In the genomic region with DNA sequence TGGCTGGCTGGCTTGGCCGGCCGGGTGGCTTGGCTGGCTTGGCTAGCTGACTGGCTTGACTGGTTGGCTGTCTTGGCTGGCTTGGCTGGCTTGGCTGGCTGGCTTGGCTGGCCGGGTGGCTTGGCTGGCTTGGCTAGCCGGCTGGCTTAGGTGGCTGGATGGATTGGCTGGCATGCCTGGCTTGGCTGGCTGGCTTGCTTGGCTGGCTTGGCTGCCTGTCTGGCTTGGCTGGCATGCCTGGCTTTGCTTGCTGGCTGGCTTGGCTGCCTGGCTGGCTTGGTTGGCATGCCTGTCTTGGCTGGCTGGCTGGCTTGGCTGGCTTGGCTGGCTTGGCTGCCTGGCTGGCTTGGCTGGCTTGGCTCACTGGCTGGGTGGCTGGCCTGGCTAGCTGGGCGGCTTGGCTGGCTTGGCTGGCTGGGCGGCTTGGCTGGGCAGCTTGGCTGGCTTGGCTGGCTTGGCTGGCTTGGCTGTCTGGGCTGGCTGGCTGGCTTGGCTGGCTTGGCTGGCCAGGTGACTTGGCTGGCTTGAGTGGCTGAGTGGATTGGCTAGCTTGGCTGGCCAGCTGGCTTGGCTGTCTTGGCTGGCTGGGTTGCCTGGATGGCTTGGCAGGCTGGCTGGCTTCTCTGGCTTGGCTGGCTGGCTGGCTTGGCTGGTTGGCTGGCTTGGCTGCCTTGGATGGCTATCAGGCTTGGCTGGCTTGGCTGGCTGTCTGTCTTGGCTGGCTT, we compare ENCODE assay signal across 7 cellular contexts.
DNase-seq lines count a peak whose midpoint lies in the region; ATAC-seq, FAIRE-seq and TF ChIP-seq lines count a peak whose summit lies in the region.
"Not testable (repeated sequence)": the region's sequence is repeated elsewhere in the genome, so short reads cannot be mapped to it uniquely, and the experiment has no call there.

No MANE protein-coding gene starts in this region.

- H3K9me3 Mint-ChIP-seq in activated CD4-positive, alpha-beta T cell treated with anti-CD3 and anti-CD28 coated beads, Interleukin-2, amount 10 ng/mL, durations not matched to agents 7 days and 5 days; activated T-helper 2 cell treated with anti-CD3 and anti-CD28 coated beads, Interferon-gamma antibody, Interleukin-2, Interleukin-4, amounts not matched to agents 10 μg/mL and 5 μg/mL and 100 μg/mL, durations not matched to agents 14 hours and 24 hours and 36 hours; central memory CD8-positive, alpha-beta T cell: not testable (repeated sequence)

- H3K4me1 Mint-ChIP-seq in activated CD4-positive, alpha-beta T cell treated with anti-CD3 and anti-CD28 coated beads, Interleukin-2, amount 10 ng/mL, durations not matched to agents 7 days and 5 days; activated T-helper 2 cell treated with anti-CD3 and anti-CD28 coated beads, Interferon-gamma antibody, Interleukin-2, Interleukin-4, amounts not matched to agents 10 μg/mL and 5 μg/mL and 100 μg/mL, durations not matched to agents 14 hours and 24 hours and 36 hours (ENCODE audit: low read depth); central memory CD8-positive, alpha-beta T cell: not testable (repeated sequence)

- CTCF ChIA-PET in activated CD4-positive, alpha-beta T cell treated with anti-CD3 and anti-CD28 coated beads, Interleukin-2, amount 10 ng/mL, durations not matched to agents 7 days and 5 days (lab: Charles Lee), result not testable (repeated sequence)

- intact Hi-C loops in activated T-helper 2 cell treated with anti-CD3 and anti-CD28 coated beads, Interferon-gamma antibody, Interleukin-2, Interleukin-4, amounts not matched to agents 10 μg/mL and 5 μg/mL and 100 μg/mL, durations not matched to agents 14 hours and 24 hours and 36 hours (cut with micrococcal nuclease); pancreas (cut with DNase I): not testable (repeated sequence)

- not testable (repeated sequence) for TF ChIP-seq CTCF in pancreas (IDR thresholded peaks at IDR 0.05)

- not testable (repeated sequence) for H3K27me3 ChIP-seq in pancreas

- not testable (repeated sequence) for H3K9me3 ChIP-seq in pancreas

- ATAC-seq in central memory CD8-positive, alpha-beta T cell (replicated peaks; ENCODE audit: extremely low read depth, poor library complexity, severe bottlenecking), result peak; percentile 18
- ATAC-seq in pancreas, result not testable (repeated sequence)

- H3K4me3 ChIP-seq in pancreas, result not testable (repeated sequence)

- not testable (repeated sequence) for H3K27ac Mint-ChIP-seq in activated CD4-positive, alpha-beta T cell treated with anti-CD3 and anti-CD28 coated beads, Interleukin-2, amount 10 ng/mL, durations not matched to agents 7 days and 5 days; activated T-helper 2 cell treated with anti-CD3 and anti-CD28 coated beads, Interferon-gamma antibody, Interleukin-2, Interleukin-4, amounts not matched to agents 10 μg/mL and 5 μg/mL and 100 μg/mL, durations not matched to agents 14 hours and 24 hours and 36 hours; central memory CD8-positive, alpha-beta T cell (ENCODE audit: low read depth)

- not testable (repeated sequence) for H3K4me1 ChIP-seq in pancreas

- 75 to 89% methylated on average over 4 of the region's 6 CpGs for WGBS in pancreas, 2 donors

- H3K27me3 Mint-ChIP-seq in activated CD4-positive, alpha-beta T cell treated with anti-CD3 and anti-CD28 coated beads, Interleukin-2, amount 10 ng/mL, durations not matched to agents 7 days and 5 days; activated T-helper 2 cell treated with anti-CD3 and anti-CD28 coated beads, Interferon-gamma antibody, Interleukin-2, Interleukin-4, amounts not matched to agents 10 μg/mL and 5 μg/mL and 100 μg/mL, durations not matched to agents 14 hours and 24 hours and 36 hours (ENCODE audit: low read depth); central memory CD8-positive, alpha-beta T cell: not testable (repeated sequence)

- not testable (repeated sequence) for H3K27ac ChIP-seq in pancreas

- H3K36me3 Mint-ChIP-seq in activated CD4-positive, alpha-beta T cell treated with anti-CD3 and anti-CD28 coated beads, Interleukin-2, amount 10 ng/mL, durations not matched to agents 7 days and 5 days (ENCODE audit: low read depth); activated T-helper 2 cell treated with anti-CD3 and anti-CD28 coated beads, Interferon-gamma antibody, Interleukin-2, Interleukin-4, amounts not matched to agents 10 μg/mL and 5 μg/mL and 100 μg/mL, durations not matched to agents 14 hours and 24 hours and 36 hours (ENCODE audit: low read depth); central memory CD8-positive, alpha-beta T cell (ENCODE audit: insufficient read depth): not testable (repeated sequence)

- peak; percentile 2 for DNase-seq in NCI-H226
- peak; percentile 31 for DNase-seq in activated CD4-positive, alpha-beta T cell treated with anti-CD3 and anti-CD28 coated beads, Interleukin-2, amount 10 ng/mL, durations not matched to agents 7 days and 5 days
- peak; percentile 48 for DNase-seq in activated T-helper 2 cell treated with anti-CD3 and anti-CD28 coated beads, Interferon-gamma antibody, Interleukin-2, Interleukin-4, amounts not matched to agents 10 μg/mL and 5 μg/mL and 100 μg/mL, durations not matched to agents 14 hours and 24 hours and 36 hours (ENCODE audit: low spot score)
- peak; percentile 50 to 70 for DNase-seq in central memory CD8-positive, alpha-beta T cell (ENCODE audit: low spot score in 2 of 2)
- DNase-seq in kidney tubule cell (ENCODE audit: low spot score), result peak; percentile 10
- peak in 4 of 6 donors; percentile 47 to 99 (median 60) for DNase-seq in pancreas
- peak; percentile 30 for DNase-seq in stimulated activated CD8-positive, alpha-beta memory T cell treated with anti-CD3 and anti-CD28 coated beads, Interleukin-12 subunit alpha, Interleukin-12 subunit beta, amount 100 ng/mL, for 4 hours (ENCODE audit: low read depth)

- H3K4me3 Mint-ChIP-seq in activated CD4-positive, alpha-beta T cell treated with anti-CD3 and anti-CD28 coated beads, Interleukin-2, amount 10 ng/mL, durations not matched to agents 7 days and 5 days; activated T-helper 2 cell treated with anti-CD3 and anti-CD28 coated beads, Interferon-gamma antibody, Interleukin-2, Interleukin-4, amounts not matched to agents 10 μg/mL and 5 μg/mL and 100 μg/mL, durations not matched to agents 14 hours and 24 hours and 36 hours (ENCODE audit: low read depth); central memory CD8-positive, alpha-beta T cell: not testable (repeated sequence)

- H3K36me3 ChIP-seq in pancreas, result not testable (repeated sequence)

- not testable (repeated sequence) for FAIRE-seq in pancreas (lab: Jason Lieb, UNC)

- POLR2A ChIA-PET in activated CD4-positive, alpha-beta T cell treated with anti-CD3 and anti-CD28 coated beads, Interleukin-2, amount 10 ng/mL, durations not matched to agents 7 days and 5 days (lab: Charles Lee), result not testable (repeated sequence)

Comparison
In these comparisons a context has a peak if more than half of its experiments do, and no peak if none do; other contexts are left out.
1. DNase-seq: peak in every context shown above with its lines; median percentile 60 in central memory CD8-positive, alpha-beta T cell; 60 in pancreas; 48 in activated T-helper 2 cell treated with anti-CD3 and anti-CD28 coated beads, Interferon-gamma antibody, Interleukin-2, Interleukin-4, amounts not matched to agents 10 μg/mL and 5 μg/mL and 100 μg/mL, durations not matched to agents 14 hours and 24 hours and 36 hours; 31 in activated CD4-positive, alpha-beta T cell treated with anti-CD3 and anti-CD28 coated beads, Interleukin-2, amount 10 ng/mL, durations not matched to agents 7 days and 5 days; 30 in stimulated activated CD8-positive, alpha-beta memory T cell treated with anti-CD3 and anti-CD28 coated beads, Interleukin-12 subunit alpha, Interleukin-12 subunit beta, amount 100 ng/mL, for 4 hours; 10 in kidney tubule cell; 2 in NCI-H226.